21 cellular contexts compared by ENCODE assay signal in genomic region chr4:74635490-74636123, GRCh38.
"Had no signal": no experiment of that assay in that cellular context is flagged by ENCODE, and none has a peak within 500 bp of the region (broad histone marks: within the 10 kb centered on the region; RNA-seq: fewer than 3 reads in every experiment).

No MANE protein-coding gene starts in this region.

- H3K36me3 ChIP-seq: colonic mucosa, left ventricle myocardium inferior, spleen, thyroid gland, upper lobe of right lung, WERI-Rb-1 had no signal

- H3K27ac Mint-ChIP-seq: activated CD8-positive, alpha-beta T cell treated with anti-CD3 and anti-CD28 coated beads, Interleukin-2, amount 10 ng/mL, durations not matched to agents 7 days and 5 days; activated naive CD4-positive, alpha-beta T cell treated with anti-CD3 and anti-CD28 coated beads, Interleukin-2, amount 50 U/mL, for 72 hours; mesothelial cell of epicardium; natural killer cell; stimulated activated naive CD8-positive, alpha-beta T cell treated with anti-CD3 and anti-CD28 coated beads, Interleukin-15, Interleukin-2, amounts not matched to agents 100 ng/mL and 50 ng/mL, for 24 hours had no signal

- H3K4me1 ChIP-seq: colonic mucosa, left ventricle myocardium inferior, thyroid gland had no signal

- ATAC-seq: activated CD8-positive, alpha-beta T cell treated with anti-CD3 and anti-CD28 coated beads, Interleukin-2, amount 10 ng/mL, durations not matched to agents 7 days and 5 days; natural killer cell; upper lobe of right lung had no signal

- H3K4me3 Mint-ChIP-seq: activated CD8-positive, alpha-beta T cell treated with anti-CD3 and anti-CD28 coated beads, Interleukin-2, amount 10 ng/mL, durations not matched to agents 7 days and 5 days; mesothelial cell of epicardium; natural killer cell; stimulated activated naive CD8-positive, alpha-beta T cell treated with anti-CD3 and anti-CD28 coated beads, Interleukin-15, Interleukin-2, amounts not matched to agents 100 ng/mL and 50 ng/mL, for 24 hours had no signal

- H3K4me3 ChIP-seq: colonic mucosa, dorsolateral prefrontal cortex, left ventricle myocardium inferior, spleen, thyroid gland, upper lobe of right lung had no signal

- DNase-seq: activated CD4-positive, alpha-beta T cell treated with anti-CD3 and anti-CD28 coated beads, Interleukin-2, amount 50 U/mL, for 1 hour; activated CD4-positive, CD25-positive, alpha-beta regulatory T cell treated with anti-CD3 and anti-CD28 coated beads, Interleukin-2, amount 50 U/mL, for 72 hours; activated CD8-positive, alpha-beta T cell treated with anti-CD3 and anti-CD28 coated beads, Interleukin-2, amount 10 ng/mL, durations not matched to agents 7 days and 5 days; aorta; colonic mucosa; dorsolateral prefrontal cortex; foreskin fibroblast; left ventricle myocardium inferior; natural killer cell; retina; spleen; stimulated activated CD4-positive, alpha-beta T cell treated with anti-CD3 and anti-CD28 coated beads, Interleukin-4, amount 100 ng/mL, for 4 hours; substantia nigra; T-helper 1 cell; thyroid gland; upper lobe of right lung; WERI-Rb-1 had no signal

- H3K27ac ChIP-seq: colonic mucosa, dorsolateral prefrontal cortex, left ventricle myocardium inferior, spleen, thyroid gland, upper lobe of right lung, WERI-Rb-1 had no signal

- H3K36me3 Mint-ChIP-seq: activated naive CD4-positive, alpha-beta T cell treated with anti-CD3 and anti-CD28 coated beads, Interleukin-2, amount 50 U/mL, for 72 hours; mesothelial cell of epicardium; natural killer cell had no signal

- H3K27me3 ChIP-seq: colonic mucosa, thyroid gland, upper lobe of right lung had no signal

- H3K9me3 Mint-ChIP-seq: activated naive CD4-positive, alpha-beta T cell treated with anti-CD3 and anti-CD28 coated beads, Interleukin-2, amount 50 U/mL, for 72 hours; mesothelial cell of epicardium; natural killer cell; stimulated activated naive CD8-positive, alpha-beta T cell treated with anti-CD3 and anti-CD28 coated beads, Interleukin-15, Interleukin-2, amounts not matched to agents 100 ng/mL and 50 ng/mL, for 24 hours had no signal

- H3K9me3 ChIP-seq: colonic mucosa, left ventricle myocardium inferior, spleen, thyroid gland, upper lobe of right lung had no signal

- FAIRE-seq: TTC549 had no signal
